1 cellular context compared by ENCODE assay signal in genomic region chr17:42304187-42305030, GRCh38.
TF ChIP-seq lines count a peak whose summit lies in the region.

No MANE protein-coding gene starts in this region.

TF ChIP-seq in HepG2, 621 proteins besides CTCF, POLR2A, EP300 and RAD21 (continued from another document and continues in another):
- no peak for TF ChIP-seq ZNF503 (CRISPR knock-in tag; IDR thresholded peaks at IDR 0.05)
- 0 out of 2 replicates have a peak, but pooled peaks have one; percentile 12 for TF ChIP-seq CBX5 (CRISPR knock-in tag; IDR thresholded peaks at IDR 0.05; ENCODE audit: borderline replicate concordance)
- TF ChIP-seq TFDP1 (CRISPR knock-in tag; IDR thresholded peaks at IDR 0.05; ENCODE audit: borderline replicate concordance), result 0 out of 2 replicates have a peak, but pooled peaks have one; percentile 28
- TF ChIP-seq PRMT3 (CRISPR knock-in tag; IDR thresholded peaks at IDR 0.05; ENCODE audit: borderline replicate concordance, low read depth), result no peak
- TF ChIP-seq AHDC1 (CRISPR knock-in tag; IDR thresholded peaks at IDR 0.05; ENCODE audit: borderline replicate concordance), result no peak
- TF ChIP-seq ATF7-NPFF (CRISPR knock-in tag; IDR thresholded peaks at IDR 0.05; ENCODE audit: low read depth), result no peak
- no peak for TF ChIP-seq GPN1 (CRISPR knock-in tag; IDR thresholded peaks at IDR 0.05; ENCODE audit: borderline replicate concordance)
- no peak for TF ChIP-seq ZMYM2 (CRISPR knock-in tag; IDR thresholded peaks at IDR 0.05)
- no peak for TF ChIP-seq MLXIP (CRISPR knock-in tag; IDR thresholded peaks at IDR 0.05; ENCODE audit: borderline replicate concordance)
- no peak for TF ChIP-seq TCF7L2 (IDR thresholded peaks at IDR 0.05; ENCODE audit: low read depth, low read length)
- no peak for TF ChIP-seq ZNF3 (CRISPR knock-in tag; IDR thresholded peaks at IDR 0.05)
- no peak for TF ChIP-seq SKI (IDR thresholded peaks at IDR 0.05; ENCODE audit: partially characterized antibody)
- TF ChIP-seq ZNF292 (CRISPR knock-in tag; IDR thresholded peaks at IDR 0.05; ENCODE audit: borderline replicate concordance, low read depth), result peak; percentile 97
- no peak for TF ChIP-seq E2F2 (CRISPR knock-in tag; IDR thresholded peaks at IDR 0.05; ENCODE audit: borderline replicate concordance)
- peak; percentile 46 for TF ChIP-seq MYC (CRISPR knock-in tag; IDR thresholded peaks at IDR 0.05; ENCODE audit: borderline replicate concordance)
- no peak for TF ChIP-seq RFX1 (IDR thresholded peaks at IDR 0.05)
- TF ChIP-seq ARNTL (CRISPR knock-in tag; IDR thresholded peaks at IDR 0.05), result no peak
- TF ChIP-seq ZNF629 (CRISPR knock-in tag; conservative IDR thresholded peaks at IDR 0.05), result peak; percentile 47
- no peak for TF ChIP-seq ZNF329 (CRISPR knock-in tag; IDR thresholded peaks at IDR 0.05; ENCODE audit: low read depth)
- no peak for TF ChIP-seq SMAD9 (CRISPR knock-in tag; IDR thresholded peaks at IDR 0.05)
- TF ChIP-seq YEATS2 (CRISPR knock-in tag; IDR thresholded peaks at IDR 0.05; ENCODE audit: borderline replicate concordance), result no peak
- TF ChIP-seq ISL2 (CRISPR knock-in tag; IDR thresholded peaks at IDR 0.05), result no peak
- TF ChIP-seq RXRA (CRISPR knock-in tag; IDR thresholded peaks at IDR 0.05), result no peak
- peak; percentile 56; the same call in 1 of the 2 replicates for TF ChIP-seq REPIN1 (CRISPR knock-in tag; IDR thresholded peaks at IDR 0.05; ENCODE audit: borderline replicate concordance, low read depth)
- TF ChIP-seq TCF7 (IDR thresholded peaks at IDR 0.05; ENCODE audit: low read depth), result peak; percentile 24; the same call in 1 of the 2 replicates
- TF ChIP-seq ATAD3A (CRISPR knock-in tag; IDR thresholded peaks at IDR 0.05), result no peak
- no peak for TF ChIP-seq MAZ (IDR thresholded peaks at IDR 0.05; ENCODE audit: borderline replicate concordance, low read depth, low read length)
- peak; percentile 40; the same call in 1 of the 2 replicates for TF ChIP-seq MAZ (CRISPR knock-in tag; IDR thresholded peaks at IDR 0.05; ENCODE audit: low read depth)
- TF ChIP-seq ZNF740 (CRISPR knock-in tag; IDR thresholded peaks at IDR 0.05), result no peak
- TF ChIP-seq MIXL1 (CRISPR knock-in tag; IDR thresholded peaks at IDR 0.05), result no peak
- no peak for TF ChIP-seq RBAK (CRISPR knock-in tag; IDR thresholded peaks at IDR 0.05)
- TF ChIP-seq PHB2 (IDR thresholded peaks at IDR 0.05; ENCODE audit: partially characterized antibody), result no peak
- no peak; the same call in 1 of the 2 replicates for TF ChIP-seq ZNF263 (CRISPR knock-in tag; IDR thresholded peaks at IDR 0.05)
- TF ChIP-seq FOXP4 (CRISPR knock-in tag; IDR thresholded peaks at IDR 0.05), result no peak
- TF ChIP-seq ZNF691 (CRISPR knock-in tag; IDR thresholded peaks at IDR 0.05; ENCODE audit: borderline replicate concordance, low read depth), result no peak
- no peak for TF ChIP-seq CEBPB (IDR thresholded peaks at IDR 0.05; ENCODE audit: borderline replicate concordance, low read depth, low read length)
- TF ChIP-seq EEA1 (CRISPR knock-in tag; IDR thresholded peaks at IDR 0.05; ENCODE audit: borderline replicate concordance), result no peak
- no peak for TF ChIP-seq ZBTB39 (CRISPR knock-in tag; IDR thresholded peaks at IDR 0.05)
- no peak for TF ChIP-seq ZKSCAN1 (IDR thresholded peaks at IDR 0.05; ENCODE audit: low read length)
- no peak for TF ChIP-seq ARNT (IDR thresholded peaks at IDR 0.05)
- TF ChIP-seq MIER3 (CRISPR knock-in tag; IDR thresholded peaks at IDR 0.05; ENCODE audit: borderline replicate concordance), result no peak
- no peak for TF ChIP-seq PRDM4 (CRISPR knock-in tag; IDR thresholded peaks at IDR 0.05; ENCODE audit: borderline replicate concordance)
